Comparison of ENCODE assay signal across 18 cellular contexts in the genomic region with DNA sequence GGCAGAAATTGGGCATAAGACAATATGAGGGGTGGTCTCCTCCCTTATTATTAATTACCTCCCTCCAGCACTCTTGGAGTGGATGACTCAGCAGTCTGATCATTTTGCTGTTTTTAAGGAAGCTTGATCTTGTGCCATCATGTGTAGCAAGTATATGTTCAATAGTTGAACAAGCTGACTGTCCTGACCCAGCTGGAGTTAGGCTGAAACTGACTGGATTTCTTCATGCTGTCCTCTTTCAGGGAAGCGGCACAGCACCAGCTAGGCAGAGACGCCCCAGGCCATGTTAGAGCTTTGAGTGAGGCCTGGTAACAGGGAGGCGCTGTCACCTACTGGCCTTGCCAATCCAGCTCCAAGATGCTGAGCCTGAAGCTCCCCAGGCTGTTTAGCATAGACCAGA. TPM values are rescaled to one million over a fixed set of nuclear protein-coding genes. Genes with fewer than 3 reads are reported as not detected.
A peak's percentile ranks its signal among the peaks of the same experiment; 100 is the strongest.
DNase-seq lines count a peak whose midpoint lies in the region; ATAC-seq and TF ChIP-seq lines count a peak whose summit lies in the region.
"Had no signal": no experiment of that assay in that cellular context is flagged by ENCODE, and none has a peak within 500 bp of the region (broad histone marks: within the 10 kb centered on the region; RNA-seq: fewer than 3 reads in every experiment).

No MANE protein-coding gene starts in this region.

- no peak overlapping the region for H3K27ac ChIP-seq in GM23338 (ENCODE audit: low read depth)
- H3K27ac ChIP-seq in adrenal gland = peak overlapping the region in 4 of 5 donors; percentile 2 to 73 (median 66)
- peak overlapping the region; percentile 82 for H3K27ac ChIP-seq in neutrophil
- H3K27ac ChIP-seq: heart left ventricle, thoracic aorta, WERI-Rb-1 had no signal

- TF ChIP-seq CTCF in GM23338 (conservative IDR thresholded peaks at IDR 0.05; ENCODE audit: low read depth in 2 of 2) (peak in 1 of 2 experiments; percentile 41; a peak in 2 of 4 replicates), adrenal gland (IDR thresholded peaks at IDR 0.05) (no peak), fibroblast of the aortic adventitia (IDR thresholded peaks at IDR 0.05; ENCODE audit: insufficient read depth, low read length) (no peak), neutrophil (IDR thresholded peaks at IDR 0.05) (no peak)

- H3K4me1 ChIP-seq in GM23338 (ENCODE audit: insufficient read depth) = peaks cover 9% of the 10 kb centered on the region; the same call in 1 of the 2 replicates
- peaks cover 5 to 24% of the 10 kb centered on the region in 2 donors for H3K4me1 ChIP-seq in adrenal gland (replicated peaks in 1 of 2)
- peaks cover 36 to 37% of the 10 kb centered on the region in 2 experiments for H3K4me1 ChIP-seq in neutrophil (ENCODE audit: control insufficient read depth in 1 of 2, insufficient read depth in 1 of 2, low read depth in 1 of 2, low read length in 1 of 2)
- H3K4me1 ChIP-seq: heart left ventricle had no signal

- H3K9me3 ChIP-seq in adrenal gland (replicated peaks in 1 of 3) (no peaks in the 10 kb centered on the region), neutrophil (no peaks in the 10 kb centered on the region)
- H3K9me3 ChIP-seq: heart left ventricle, Peyer's patch, thoracic aorta had no signal

- H3K79me2 ChIP-seq in GM23338 (replicated peaks; ENCODE audit: insufficient read depth) = no peaks in the 10 kb centered on the region

- peaks cover 14% of the 10 kb centered on the region for H3K27me3 Mint-ChIP-seq in GM23338 (ENCODE audit: insufficient read depth, low read depth, poor library complexity)
- peaks cover 0 to 3% (median 2%) of the 10 kb centered on the region in 3 donors for H3K27me3 Mint-ChIP-seq in immature natural killer cell (ENCODE audit: low read depth in 3 of 3)

- H4K20me1 ChIP-seq in GM23338 (replicated peaks; ENCODE audit: insufficient read depth) = no peaks in the 10 kb centered on the region

- H3K4me3 Mint-ChIP-seq in GM23338 = no peak overlapping the region
- H3K4me3 Mint-ChIP-seq in immature natural killer cell = no peak overlapping the region
- H3K4me3 Mint-ChIP-seq: central memory CD8-positive, alpha-beta T cell had no signal

- DNase-seq in GM23338 (ENCODE audit: low spot score) (no peak), adrenal gland (peak in 5 of 7 donors; percentile 13 to 66 (median 34)), fibroblast of the aortic adventitia (ENCODE audit: low read depth) (peak; percentile 28), AG08396 (ENCODE audit: low spot score) (no peak), immature natural killer cell (no peak), NCI-H82 treated with DMSO at 0.1 percent for 48 hours (lab: John Stamatoyannopoulos, UW; ENCODE audit: unreplicated experiment) (no peak)
- DNase-seq: heart left ventricle; kidney glomerular epithelial cell; NCI-H1092; NCI-H526 treated with DMSO at 0.1 percent for 48 hours; occipital lobe; Peyer's patch; stimulated activated CD4-positive, alpha-beta T cell treated with anti-CD3 and anti-CD28 coated beads, Interleukin-4, amount 100 ng/mL, for 24 hours; WERI-Rb-1 had no signal

- H3K4me3 ChIP-seq in GM23338 = no peak overlapping the region
- H3K4me3 ChIP-seq in adrenal gland = no peak overlapping the region
- H3K4me3 ChIP-seq in fibroblast of the aortic adventitia (ENCODE audit: low read depth, low read length) = no peak overlapping the region
- peak overlapping the region; percentile 12 to 33 for H3K4me3 ChIP-seq in neutrophil (ENCODE audit: low read depth in 1 of 2, low read length in 1 of 2)
- H3K4me3 ChIP-seq: heart left ventricle, Peyer's patch, thoracic aorta had no signal

- H3K36me3 ChIP-seq in GM23338 (ENCODE audit: insufficient read depth) (no peaks in the 10 kb centered on the region), adrenal gland (replicated peaks in 1 of 2) (no peaks in the 10 kb centered on the region), neutrophil (no peaks in the 10 kb centered on the region)
- H3K36me3 ChIP-seq: heart left ventricle, Peyer's patch, thoracic aorta, WERI-Rb-1 had no signal

- ATAC-seq in GM23338 = peak; percentile 48
- ATAC-seq in GM19023 (IDR thresholded peaks at IDR 0.05; ENCODE audit: unreplicated experiment) = no peak
- ATAC-seq: heart left ventricle had no signal

- H3K27ac Mint-ChIP-seq in GM23338 = peak overlapping the region; percentile 89; the same call in 1 of the 2 replicates
- no peak overlapping the region for H3K27ac Mint-ChIP-seq in immature natural killer cell

- no peak overlapping the region for H3K4me2 ChIP-seq in GM23338

- no peaks in the 10 kb centered on the region for H3K27me3 ChIP-seq in GM23338 (ENCODE audit: insufficient read depth)
- H3K27me3 ChIP-seq in adrenal gland = no peaks in the 10 kb centered on the region
- H3K27me3 ChIP-seq in neutrophil = no peaks in the 10 kb centered on the region
- H3K27me3 ChIP-seq: heart left ventricle, Peyer's patch had no signal

- no peaks in the 10 kb centered on the region for H3F3A ChIP-seq in GM23338 (replicated peaks; ENCODE audit: low read depth)

- intact Hi-C loops in adrenal gland (cut with DNase I) = no loop called here

- 0 out of 2 replicates have a peak, but pooled peaks cover 3% of the 10 kb centered on the region for H3K9me2 ChIP-seq in GM23338 (ENCODE audit: insufficient read depth)

- no peaks in the 10 kb centered on the region for H3K36me3 Mint-ChIP-seq in GM23338 (ENCODE audit: low read depth)
- no peaks in the 10 kb centered on the region for H3K36me3 Mint-ChIP-seq in immature natural killer cell

- H3K9me3 Mint-ChIP-seq in GM23338 (no peaks in the 10 kb centered on the region), immature natural killer cell (no peaks in the 10 kb centered on the region)
- H3K9me3 Mint-ChIP-seq: central memory CD8-positive, alpha-beta T cell had no signal

- no peak overlapping the region for H2AFZ ChIP-seq in GM23338

- WGBS in adrenal gland, 4 donors = 75 to 100% (median 87%) methylated on average over 1 to 3 of the region's 3 CpGs

- H3K4me1 Mint-ChIP-seq in GM23338 (peaks cover 9% of the 10 kb centered on the region), immature natural killer cell (no peaks in the 10 kb centered on the region)
- H3K4me1 Mint-ChIP-seq: central memory CD8-positive, alpha-beta T cell had no signal

- no peak for TF ChIP-seq POLR2A in adrenal gland (IDR thresholded peaks at IDR 0.05)

TF ChIP-seq in GM23338, 12 proteins besides CTCF, POLR2A, EP300 and RAD21:
- TF ChIP-seq, protein P1, sequence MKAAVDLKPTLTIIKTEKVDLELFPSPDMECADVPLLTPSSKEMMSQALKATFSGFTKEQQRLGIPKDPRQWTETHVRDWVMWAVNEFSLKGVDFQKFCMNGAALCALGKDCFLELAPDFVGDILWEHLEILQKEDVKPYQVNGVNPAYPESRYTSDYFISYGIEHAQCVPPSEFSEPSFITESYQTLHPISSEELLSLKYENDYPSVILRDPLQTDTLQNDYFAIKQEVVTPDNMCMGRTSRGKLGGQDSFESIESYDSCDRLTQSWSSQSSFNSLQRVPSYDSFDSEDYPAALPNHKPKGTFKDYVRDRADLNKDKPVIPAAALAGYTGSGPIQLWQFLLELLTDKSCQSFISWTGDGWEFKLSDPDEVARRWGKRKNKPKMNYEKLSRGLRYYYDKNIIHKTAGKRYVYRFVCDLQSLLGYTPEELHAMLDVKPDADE (IDR thresholded peaks at IDR 0.05) = no peak
- TF ChIP-seq ZNF331 (CRISPR knock-in tag; IDR thresholded peaks at IDR 0.05; ENCODE audit: low read depth) = no peak
- no peak for TF ChIP-seq NANOG (IDR thresholded peaks at IDR 0.05; ENCODE audit: borderline replicate concordance)
- TF ChIP-seq, protein P2, sequence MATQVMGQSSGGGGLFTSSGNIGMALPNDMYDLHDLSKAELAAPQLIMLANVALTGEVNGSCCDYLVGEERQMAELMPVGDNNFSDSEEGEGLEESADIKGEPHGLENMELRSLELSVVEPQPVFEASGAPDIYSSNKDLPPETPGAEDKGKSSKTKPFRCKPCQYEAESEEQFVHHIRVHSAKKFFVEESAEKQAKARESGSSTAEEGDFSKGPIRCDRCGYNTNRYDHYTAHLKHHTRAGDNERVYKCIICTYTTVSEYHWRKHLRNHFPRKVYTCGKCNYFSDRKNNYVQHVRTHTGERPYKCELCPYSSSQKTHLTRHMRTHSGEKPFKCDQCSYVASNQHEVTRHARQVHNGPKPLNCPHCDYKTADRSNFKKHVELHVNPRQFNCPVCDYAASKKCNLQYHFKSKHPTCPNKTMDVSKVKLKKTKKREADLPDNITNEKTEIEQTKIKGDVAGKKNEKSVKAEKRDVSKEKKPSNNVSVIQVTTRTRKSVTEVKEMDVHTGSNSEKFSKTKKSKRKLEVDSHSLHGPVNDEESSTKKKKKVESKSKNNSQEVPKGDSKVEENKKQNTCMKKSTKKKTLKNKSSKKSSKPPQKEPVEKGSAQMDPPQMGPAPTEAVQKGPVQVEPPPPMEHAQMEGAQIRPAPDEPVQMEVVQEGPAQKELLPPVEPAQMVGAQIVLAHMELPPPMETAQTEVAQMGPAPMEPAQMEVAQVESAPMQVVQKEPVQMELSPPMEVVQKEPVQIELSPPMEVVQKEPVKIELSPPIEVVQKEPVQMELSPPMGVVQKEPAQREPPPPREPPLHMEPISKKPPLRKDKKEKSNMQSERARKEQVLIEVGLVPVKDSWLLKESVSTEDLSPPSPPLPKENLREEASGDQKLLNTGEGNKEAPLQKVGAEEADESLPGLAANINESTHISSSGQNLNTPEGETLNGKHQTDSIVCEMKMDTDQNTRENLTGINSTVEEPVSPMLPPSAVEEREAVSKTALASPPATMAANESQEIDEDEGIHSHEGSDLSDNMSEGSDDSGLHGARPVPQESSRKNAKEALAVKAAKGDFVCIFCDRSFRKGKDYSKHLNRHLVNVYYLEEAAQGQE (IDR thresholded peaks at IDR 0.05; ENCODE audit: unreplicated experiment) = no peak
- no peak for TF ChIP-seq EZH2 (IDR thresholded peaks at IDR 0.05; ENCODE audit: low read depth, unreplicated experiment)
- no peak for TF ChIP-seq CREB1 (CRISPR knock-in tag; IDR thresholded peaks at IDR 0.05; ENCODE audit: low read depth)
- TF ChIP-seq STAT1 (IDR thresholded peaks at IDR 0.05; ENCODE audit: unreplicated experiment) = no peak

RNA-seq across cellular contexts. Expression of a gene that starts 54.4 kb away (rescaled TPM):
- 76.9 and 103 TPM in 2 replicates for total RNA-seq in GM23338 (2014; rRNA removed; shearing (Covaris generic))
- 36.7 and 52.9 TPM in 2 replicates for polyA plus RNA-seq in GM23338 (2016; fragmentation: Nextera tagmentation; extraction: Ambion mirVana)
- total RNA-seq in adrenal gland = 1 to 10 TPM; 1.3 to 7.3 (median 2.3) TPM
- 1 to 10 TPM; 1.5 to 3.2 (median 3.2) TPM for polyA plus RNA-seq in adrenal gland
- 4.0 and 48.6 TPM in 2 replicates for total RNA-seq in fibroblast of the aortic adventitia (ENCODE audit: low replicate concordance)
- polyA plus RNA-seq in immature natural killer cell = under 1 TPM in 2 of 3 donors, not detected in 1; 0.36 to 0.81 TPM

Comparison
In these comparisons a context has a peak if more than half of its experiments do, and no peak if none do; other contexts are left out.
1. DNase-seq: peak in adrenal gland (5 of 7) and fibroblast of the aortic adventitia (single experiment); none in GM23338 (single experiment), AG08396 (single experiment), immature natural killer cell (0 of 3) and NCI-H82 treated with DMSO at 0.1 percent for 48 hours (single experiment).
2. H3K4me3 ChIP-seq: peak in neutrophil (2 of 2); none in GM23338 (single experiment), adrenal gland (0 of 4) and fibroblast of the aortic adventitia (single experiment).